8 cellular contexts compared by ENCODE assay signal in the genomic region with DNA sequence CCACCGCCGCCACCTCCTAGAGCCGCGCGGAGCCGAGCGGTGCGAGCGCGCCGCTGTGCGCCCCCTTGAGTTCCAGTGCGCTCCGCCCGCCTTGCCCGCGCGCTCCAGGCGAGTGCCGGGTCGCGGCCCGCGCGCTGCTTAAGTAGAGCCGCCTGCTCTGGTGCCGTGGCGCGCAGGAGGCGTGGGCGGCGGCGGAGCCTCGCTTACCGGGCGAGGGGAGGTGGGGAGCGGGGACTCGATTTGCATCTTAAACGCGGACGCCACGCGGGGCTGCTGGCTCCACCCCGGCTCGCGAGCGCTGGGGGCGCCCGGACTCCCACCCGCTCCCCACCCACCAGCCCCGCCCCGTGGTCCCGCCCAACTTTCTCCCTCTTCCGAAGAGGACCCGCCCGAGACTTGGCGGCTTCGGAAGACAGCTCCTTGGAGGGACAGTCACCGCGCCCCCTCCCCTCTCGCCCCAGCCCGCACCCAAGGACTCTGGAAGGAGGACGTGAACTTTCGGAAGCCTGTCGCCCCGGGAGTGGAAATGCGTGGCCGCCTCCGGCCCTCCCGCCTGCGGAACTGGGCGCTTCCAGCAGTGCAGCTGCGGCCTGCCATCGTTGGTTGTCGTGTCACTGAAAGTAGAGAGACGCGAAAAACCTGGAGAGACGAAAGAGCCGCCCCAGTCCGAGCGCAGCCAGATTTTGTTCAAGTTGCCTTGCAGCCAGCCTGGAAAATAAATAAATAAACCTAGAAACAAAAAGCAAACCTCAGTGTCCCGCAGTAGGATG. TPM values are rescaled to one million over a fixed set of nuclear protein-coding genes. Genes with fewer than 3 reads are reported as not detected.
DNase-seq lines count a peak whose midpoint lies in the region; ATAC-seq, FAIRE-seq and TF ChIP-seq lines count a peak whose summit lies in the region.

A gene (minus strand): TSS at position 114 of the 770 bp plus-strand sequence. CDS start 257 bp downstream, outside the sequence.

- intact Hi-C loops in right cardiac atrium (cut with DNase I) = loop anchor here in 2 of 4 donors (5.0 to 10.0 kb wide), 3 partner anchors 62 to 219 kb away; no protein-coding TSS in a partner anchor

- peak within 1 kb of the TSS; percentile 53 for H3K27ac ChIP-seq in GM23248
- peak within 1 kb of the TSS; percentile 86 for H3K27ac ChIP-seq in right cardiac atrium (ENCODE audit: low read length)

- H3K27ac Mint-ChIP-seq in T-helper 17 cell = peak within 1 kb of the TSS; percentile 62

- H3K36me3 ChIP-seq in GM23248 (ENCODE audit: low read depth) = no peaks in the 10 kb centered on the region

- H3K4me3 ChIP-seq in GM23248 (peak within 1 kb of the TSS; percentile 73), LNCaP clone FGC (ENCODE audit: low read depth, low read length) (peak within 1 kb of the TSS; percentile 38), right cardiac atrium (ENCODE audit: low read length) (peak within 1 kb of the TSS; percentile 73)

- peaks cover 40% of the 10 kb centered on the region for H3K27me3 Mint-ChIP-seq in T-helper 17 cell

- H3F3A ChIP-seq in GM23248 (ENCODE audit: insufficient read depth) = peaks cover 41% of the 10 kb centered on the region

- H3K79me2 ChIP-seq in GM23248 (ENCODE audit: insufficient read depth) = peaks cover 21% of the 10 kb centered on the region

- H3K4me1 ChIP-seq in GM23248 (ENCODE audit: insufficient read depth) (peaks cover 42% of the 10 kb centered on the region), right cardiac atrium (ENCODE audit: control insufficient read depth, insufficient read depth, low read length) (peaks cover 2% of the 10 kb centered on the region)

- H3K9me3 ChIP-seq in GM23248 (ENCODE audit: low read depth) = no peaks in the 10 kb centered on the region
- no peaks in the 10 kb centered on the region for H3K9me3 ChIP-seq in T-helper 17 cell (ENCODE audit: control insufficient read depth, low read length, poor library complexity, severe bottlenecking)
- H3K9me3 ChIP-seq in right cardiac atrium (ENCODE audit: control insufficient read depth, low read length) = no peaks in the 10 kb centered on the region

- H2AFZ ChIP-seq in GM23248 = peak within 1 kb of the TSS; percentile 88

- no peaks in the 10 kb centered on the region for H3K9me2 ChIP-seq in GM23248 (ENCODE audit: insufficient read depth)

- ATAC-seq in T-helper 17 cell (peak; percentile 82), right cardiac atrium (peak; percentile 89 to 91)

- TF ChIP-seq CTCF in LNCaP clone FGC (IDR thresholded peaks at IDR 0.05; ENCODE audit: control insufficient read depth, extremely low read depth, insufficient read depth) = peak; percentile 58

- H3K27me3 ChIP-seq in GM23248 (replicated peaks; ENCODE audit: insufficient read depth) = no peaks in the 10 kb centered on the region
- H3K27me3 ChIP-seq in right cardiac atrium (ENCODE audit: control insufficient read depth, insufficient read depth) = no peaks in the 10 kb centered on the region

- in situ Hi-C loops in GM23248 (cut with MboI) = no loop called here

- peak within 1 kb of the TSS; percentile 65 for H3K9ac ChIP-seq in GM23248

- no peak for FAIRE-seq in urothelium cell line (lab: Jason Lieb, UNC)

- DNase-seq in GM03348 (ENCODE audit: low spot score) = peak; percentile 86
- peak; percentile 92 for DNase-seq in GM23248
- DNase-seq in LNCaP clone FGC (ENCODE audit: low read depth) = no peak
- peak; percentile 57 to 65 (median 63) for DNase-seq in T-helper 17 cell
- DNase-seq in anterior cingulate cortex (lab: John Stamatoyannopoulos, UW) = peak in 55 of 58 donors; percentile 22 to 82 (median 67)
- DNase-seq in right cardiac atrium = peak; percentile 94 to 97 (median 97)
- DNase-seq in putamen (ENCODE audit: low spot score) = peak; percentile 75
- DNase-seq in urothelium cell line (ENCODE audit: low spot score) = peak; percentile 59

- H3K4me1 Mint-ChIP-seq in T-helper 17 cell = peaks cover 17% of the 10 kb centered on the region

- 1 to 2% methylated on average over 43 to 50 of the region's 82 CpGs for WGBS in GM23248 (ENCODE audit: low coverage in 1 of 2, low lambda C conversion rate in 2 of 2, missing lambda C conversion rate in 2 of 2), 2 experiments
- WGBS in right cardiac atrium = under 1% methylated on average over 82 of the region's 82 CpGs

- H3K4me3 Mint-ChIP-seq in T-helper 17 cell = peak within 1 kb of the TSS; percentile 89

- no peaks in the 10 kb centered on the region for H4K20me1 ChIP-seq in GM23248 (ENCODE audit: insufficient read depth)

- peak within 1 kb of the TSS; percentile 95 for H3K4me2 ChIP-seq in GM23248 (ENCODE audit: unreplicated experiment)

- peaks cover 3% of the 10 kb centered on the region for H3K36me3 Mint-ChIP-seq in T-helper 17 cell (ENCODE audit: low read depth)

RNA-seq across cellular contexts. Expression of the gene that starts here (rescaled TPM):
- 26.4 and 30.4 TPM in 2 replicates for total RNA-seq in GM23248 (2014; rRNA removed; shearing (Covaris generic))
- polyA plus RNA-seq in GM23248 (2016; fragmentation: Nextera tagmentation; extraction: Ambion mirVana) (4.0 and 4.5 TPM in 2 replicates), right cardiac atrium (15.6 TPM)
- total RNA-seq in T-helper 17 cell (1 to 10 TPM; 3.8 to 4.6 TPM), right cardiac atrium (10 to 100 TPM; 37.1 to 57.8 (median 42.0) TPM)
